Comparison of ENCODE assay signal across 18 cellular contexts in the genomic region with DNA sequence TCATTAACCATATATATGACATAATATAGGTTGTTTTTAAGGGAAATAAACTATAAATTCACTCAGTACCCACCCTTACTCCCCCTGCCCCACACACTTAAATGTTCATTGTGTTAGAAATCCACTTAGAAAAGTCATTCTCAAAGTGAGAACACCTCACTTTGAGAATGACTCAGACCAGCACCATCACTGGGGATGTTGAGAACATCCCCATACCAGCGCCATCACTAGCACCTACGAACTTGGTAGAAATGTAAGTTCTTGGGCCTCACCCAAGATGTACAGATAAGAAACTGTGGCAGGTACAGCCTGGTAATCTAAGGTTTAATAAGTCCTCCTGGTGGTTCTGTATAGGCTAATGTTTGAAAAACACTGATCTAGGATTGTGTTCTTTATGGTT.
DNase-seq lines count a peak whose midpoint lies in the region; ATAC-seq and TF ChIP-seq lines count a peak whose summit lies in the region.
"Had no signal": no experiment of that assay in that cellular context is flagged by ENCODE, and none has a peak within 500 bp of the region (broad histone marks: within the 10 kb centered on the region; RNA-seq: fewer than 3 reads in every experiment).

No MANE protein-coding gene starts in this region.

- POLR2A ChIA-PET in activated CD8-positive, alpha-beta T cell treated with anti-CD3 and anti-CD28 coated beads for 36 hours (lab: Charles Lee): no interaction called here
- POLR2A ChIA-PET in activated CD8-positive, alpha-beta T cell treated with anti-CD3 and anti-CD28 coated beads, Interleukin-2, amount 10 ng/mL, durations not matched to agents 7 days and 5 days (lab: Charles Lee): no interaction called here

- H3K9me3 Mint-ChIP-seq in activated CD8-positive, alpha-beta T cell treated with anti-CD3 and anti-CD28 coated beads for 36 hours: no peaks in the 10 kb centered on the region
- H3K9me3 Mint-ChIP-seq in activated CD8-positive, alpha-beta T cell treated with anti-CD3 and anti-CD28 coated beads, Interleukin-2, amount 10 ng/mL, durations not matched to agents 7 days and 5 days (ENCODE audit: insufficient read depth): no peaks in the 10 kb centered on the region

- H3K27ac Mint-ChIP-seq in activated CD8-positive, alpha-beta T cell treated with anti-CD3 and anti-CD28 coated beads for 36 hours: no peak overlapping the region
- no peak overlapping the region for H3K27ac Mint-ChIP-seq in activated CD8-positive, alpha-beta T cell treated with anti-CD3 and anti-CD28 coated beads, Interleukin-2, amount 10 ng/mL, durations not matched to agents 7 days and 5 days
- H3K27ac Mint-ChIP-seq: CD4-positive, alpha-beta memory T cell; H9 had no signal

- no peaks in the 10 kb centered on the region for H3K36me3 Mint-ChIP-seq in activated CD8-positive, alpha-beta T cell treated with anti-CD3 and anti-CD28 coated beads for 36 hours (ENCODE audit: low read depth)
- H3K36me3 Mint-ChIP-seq in activated CD8-positive, alpha-beta T cell treated with anti-CD3 and anti-CD28 coated beads, Interleukin-2, amount 10 ng/mL, durations not matched to agents 7 days and 5 days (ENCODE audit: low read depth): peaks cover 2% of the 10 kb centered on the region

- CTCF ChIA-PET in activated CD8-positive, alpha-beta T cell treated with anti-CD3 and anti-CD28 coated beads for 36 hours (lab: Charles Lee): interaction anchor here (1.3 kb wide), 1 partner anchor 34 kb away, joined by 3 read pairs; no protein-coding TSS in a partner anchor
- CTCF ChIA-PET in activated CD8-positive, alpha-beta T cell treated with anti-CD3 and anti-CD28 coated beads, Interleukin-2, amount 10 ng/mL, durations not matched to agents 7 days and 5 days (lab: Charles Lee): no interaction called here

- H3K4me1 Mint-ChIP-seq in activated CD8-positive, alpha-beta T cell treated with anti-CD3 and anti-CD28 coated beads for 36 hours (ENCODE audit: low read depth): peaks cover 11% of the 10 kb centered on the region
- H3K4me1 Mint-ChIP-seq in activated CD8-positive, alpha-beta T cell treated with anti-CD3 and anti-CD28 coated beads, Interleukin-2, amount 10 ng/mL, durations not matched to agents 7 days and 5 days (ENCODE audit: low read depth): peaks cover 1% of the 10 kb centered on the region

- ATAC-seq in activated CD8-positive, alpha-beta T cell treated with anti-CD3 and anti-CD28 coated beads for 36 hours: peak; percentile 70
- no peak for ATAC-seq in activated CD8-positive, alpha-beta T cell treated with anti-CD3 and anti-CD28 coated beads, Interleukin-2, amount 10 ng/mL, durations not matched to agents 7 days and 5 days
- no peak for ATAC-seq in HG03025 (IDR thresholded peaks at IDR 0.05; ENCODE audit: low FRiP score, unreplicated experiment)
- ATAC-seq: PC-3 had no signal

- H3K4me3 Mint-ChIP-seq in activated CD8-positive, alpha-beta T cell treated with anti-CD3 and anti-CD28 coated beads for 36 hours: no peak overlapping the region
- H3K4me3 Mint-ChIP-seq in activated CD8-positive, alpha-beta T cell treated with anti-CD3 and anti-CD28 coated beads, Interleukin-2, amount 10 ng/mL, durations not matched to agents 7 days and 5 days: no peak overlapping the region
- H3K4me3 Mint-ChIP-seq: CD4-positive, alpha-beta memory T cell; H9 had no signal

- intact Hi-C loops in activated CD8-positive, alpha-beta T cell treated with anti-CD3 and anti-CD28 coated beads for 36 hours (cut with micrococcal nuclease): no loop called here

- DNase-seq in activated CD8-positive, alpha-beta T cell treated with anti-CD3 and anti-CD28 coated beads for 36 hours: peak; percentile 23
- no peak for DNase-seq in activated CD8-positive, alpha-beta T cell treated with anti-CD3 and anti-CD28 coated beads, Interleukin-2, amount 10 ng/mL, durations not matched to agents 7 days and 5 days
- DNase-seq in stimulated activated CD4-positive, alpha-beta T cell treated with anti-CD3 and anti-CD28 coated beads, Interleukin-15, amount 100 ng/mL, for 24 hours: peak; percentile 38
- no peak for DNase-seq in stimulated activated CD4-positive, alpha-beta T cell treated with anti-CD3 and anti-CD28 coated beads, Interleukin-4, amount 100 ng/mL, for 1 hour
- DNase-seq in amniotic epithelial cell (ENCODE audit: low read depth) (peak; percentile 38), NOMO-1 treated with dmso at 0.1 percent for 144 hours (lab: John Stamatoyannopoulos, UW; ENCODE audit: unreplicated experiment) (no peak)
- DNase-seq: CD4-positive, alpha-beta memory T cell; DMS153; GDM1; H9; MV-4-11; NCI-H187; NCI-H2107; NCI-H510A treated with DMSO at 0.1 percent for 48 hours; NCI-H82; PC-3; RPMI8226 had no signal

- H3K27me3 Mint-ChIP-seq in activated CD8-positive, alpha-beta T cell treated with anti-CD3 and anti-CD28 coated beads for 36 hours: no peaks in the 10 kb centered on the region
- H3K27me3 Mint-ChIP-seq in activated CD8-positive, alpha-beta T cell treated with anti-CD3 and anti-CD28 coated beads, Interleukin-2, amount 10 ng/mL, durations not matched to agents 7 days and 5 days (ENCODE audit: low read depth): no peaks in the 10 kb centered on the region
- H3K27me3 Mint-ChIP-seq: CD4-positive, alpha-beta memory T cell had no signal

- TF ChIP-seq CTCF in activated CD8-positive, alpha-beta T cell treated with anti-CD3 and anti-CD28 coated beads for 36 hours (IDR thresholded peaks at IDR 0.05): no peak

Comparison
In these comparisons a context has a peak if more than half of its experiments do, and no peak if none do; other contexts are left out.
1. DNase-seq: peak in activated CD8-positive, alpha-beta T cell treated with anti-CD3 and anti-CD28 coated beads for 36 hours (single experiment), stimulated activated CD4-positive, alpha-beta T cell treated with anti-CD3 and anti-CD28 coated beads, Interleukin-15, amount 100 ng/mL, for 24 hours (single experiment) and amniotic epithelial cell (single experiment); none in activated CD8-positive, alpha-beta T cell treated with anti-CD3 and anti-CD28 coated beads, Interleukin-2, amount 10 ng/mL, durations not matched to agents 7 days and 5 days (single experiment), stimulated activated CD4-positive, alpha-beta T cell treated with anti-CD3 and anti-CD28 coated beads, Interleukin-4, amount 100 ng/mL, for 1 hour (single experiment) and NOMO-1 treated with dmso at 0.1 percent for 144 hours (single experiment).